In the genomic region with DNA sequence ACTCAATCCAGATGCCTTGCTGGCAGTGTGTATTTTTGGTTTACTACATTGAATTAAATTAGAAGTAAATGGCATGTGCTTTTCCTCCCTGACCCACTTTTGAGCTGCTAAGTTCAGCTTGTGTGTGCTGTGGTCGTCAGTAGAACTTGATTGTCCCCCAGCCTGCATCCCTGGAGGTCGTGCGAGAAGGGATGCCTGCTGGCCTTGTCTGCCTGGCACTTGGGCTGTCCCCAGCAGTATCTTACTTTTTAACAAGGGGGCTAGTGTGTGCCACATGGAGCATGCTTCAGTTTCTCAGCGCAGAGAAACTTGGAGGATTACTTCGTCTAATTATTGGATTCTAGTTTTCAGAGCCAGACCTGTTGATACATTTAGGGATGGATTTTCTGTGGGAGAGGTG, we compare ENCODE assay signal across 29 cellular contexts.
"Had no signal": no experiment of that assay in that cellular context is flagged by ENCODE, and none has a peak within 500 bp of the region (broad histone marks: within the 10 kb centered on the region; RNA-seq: fewer than 3 reads in every experiment).

No MANE protein-coding gene starts in this region.

- H3K27me3 Mint-ChIP-seq: progenitor cell of endocrine pancreas; stimulated activated naive CD8-positive, alpha-beta T cell treated with anti-CD3 and anti-CD28 coated beads, Interleukin-15, amount 100 ng/mL, for 72 hours had no signal

- H3K36me3 ChIP-seq: neural progenitor cell, pancreas, right lobe of liver, sigmoid colon, spleen, thoracic aorta, thyroid gland, upper lobe of left lung, vagina had no signal

- H3K4me3 Mint-ChIP-seq: naive thymus-derived CD4-positive, alpha-beta T cell; natural killer cell; nephron; neural progenitor cell; stimulated activated memory B cell treated with anti-CD40 and anti-IgM and Interleukin-4, amounts not matched to agents 10 μg/mL and 1 μg/mL and 100 μg/mL, for 72 hours; stimulated activated naive CD8-positive, alpha-beta T cell treated with anti-CD3 and anti-CD28 coated beads, Interleukin-15, amount 100 ng/mL, for 72 hours had no signal

- H3K36me3 Mint-ChIP-seq: naive thymus-derived CD4-positive, alpha-beta T cell; natural killer cell; stimulated activated memory B cell treated with anti-CD40 and anti-IgM and Interleukin-4, amounts not matched to agents 10 μg/mL and 1 μg/mL and 100 μg/mL, for 72 hours had no signal

- DNase-seq: naive thymus-derived CD4-positive, alpha-beta T cell; natural killer cell; occipital lobe; pancreas; posterior cingulate gyrus; psoas muscle; right cardiac atrium; sigmoid colon; spleen; stimulated activated CD4-positive, alpha-beta T cell treated with anti-CD3 and anti-CD28 coated beads, Interleukin-12 subunit alpha, Interleukin-12 subunit beta, amount 100 ng/mL, for 4 hours; stimulated activated CD4-positive, alpha-beta T cell treated with anti-CD3 and anti-CD28 coated beads, Interleukin-1b, Interleukin-23, amount 100 ng/mL, for 48 hours; stimulated activated CD4-positive, alpha-beta T cell treated with anti-CD3 and anti-CD28 coated beads, Interleukin-4, amount 100 ng/mL, for 1 hour; stimulated activated CD4-positive, alpha-beta T cell treated with anti-CD3 and anti-CD28 coated beads, Interleukin-4, amount 100 ng/mL, for 4 hours; stimulated activated CD8-positive, alpha-beta memory T cell treated with anti-CD3 and anti-CD28 coated beads, Interleukin-4, amount 100 ng/mL, for 48 hours; stimulated activated naive CD4-positive, alpha-beta T cell; stimulated activated naive CD8-positive, alpha-beta T cell treated with anti-CD3 and anti-CD28 coated beads, Interleukin-15, amount 100 ng/mL, for 72 hours; stimulated activated naive CD8-positive, alpha-beta T cell treated with anti-CD3 and anti-CD28 coated beads, Interleukin-15, Interleukin-2, amounts not matched to agents 100 U/mL and 50 U/mL, for 24 hours; thyroid gland; trophoblast cell; upper lobe of left lung had no signal

- H3K9me3 Mint-ChIP-seq: naive thymus-derived CD4-positive, alpha-beta T cell; natural killer cell; nephron; neural progenitor cell; stimulated activated memory B cell treated with anti-CD40 and anti-IgM and Interleukin-4, amounts not matched to agents 10 μg/mL and 1 μg/mL and 100 μg/mL, for 72 hours; stimulated activated naive CD8-positive, alpha-beta T cell treated with anti-CD3 and anti-CD28 coated beads, Interleukin-15, amount 100 ng/mL, for 72 hours had no signal

- H3K27ac Mint-ChIP-seq: naive thymus-derived CD4-positive, alpha-beta T cell; natural killer cell; nephron; neural progenitor cell; progenitor cell of endocrine pancreas; stimulated activated memory B cell treated with anti-CD40 and anti-IgM and Interleukin-4, amounts not matched to agents 10 μg/mL and 1 μg/mL and 100 μg/mL, for 72 hours had no signal

- H3K9me3 ChIP-seq: pancreas, psoas muscle, right lobe of liver, sigmoid colon, spleen, thoracic aorta, thyroid gland, tibial nerve, upper lobe of left lung, vagina had no signal

- H3K27me3 ChIP-seq: neural progenitor cell, pancreas, right lobe of liver, sigmoid colon, spleen, thyroid gland, tibial nerve, upper lobe of left lung, vagina had no signal

- H3K4me1 ChIP-seq: neural progenitor cell, pancreas, psoas muscle, right lobe of liver, sigmoid colon, spleen, thyroid gland, tibial nerve, vagina had no signal

- H3K4me1 Mint-ChIP-seq: natural killer cell; nephron; neural progenitor cell; stimulated activated memory B cell treated with anti-CD40 and anti-IgM and Interleukin-4, amounts not matched to agents 10 μg/mL and 1 μg/mL and 100 μg/mL, for 72 hours; stimulated activated naive CD8-positive, alpha-beta T cell treated with anti-CD3 and anti-CD28 coated beads, Interleukin-15, amount 100 ng/mL, for 72 hours had no signal

- H3K27ac ChIP-seq: neural progenitor cell, pancreas, psoas muscle, right lobe of liver, sigmoid colon, spleen, thoracic aorta, thyroid gland, tibial nerve, upper lobe of left lung, vagina had no signal

- H3K4me3 ChIP-seq: neural progenitor cell, pancreas, psoas muscle, right lobe of liver, sigmoid colon, smooth muscle cell, spleen, thoracic aorta, thyroid gland, tibial nerve, upper lobe of left lung, vagina had no signal
